ENCODE assay signal across 8 cellular contexts in genomic region chr14:51239813-51240803, GRCh38. TPM values are rescaled to one million over a fixed set of nuclear protein-coding genes. Genes with fewer than 3 reads are reported as not detected.
DNase-seq lines count a peak whose midpoint lies in the region; ATAC-seq and TF ChIP-seq lines count a peak whose summit lies in the region.

Gene TMX1, plus strand, starts transcription at chr14:51240247. Its CDS starts 46 bp downstream, at chr14:51240293.

- H3K9me3 ChIP-seq in vagina = no peaks in the 10 kb centered on the region

- H3K36me3 ChIP-seq in rectal smooth muscle tissue (ENCODE audit: control insufficient read depth, insufficient read depth, low read length) = no peaks in the 10 kb centered on the region
- H3K36me3 ChIP-seq in vagina = peaks cover 0 to 6% of the 10 kb centered on the region in 2 donors

- TF ChIP-seq POLR2A in vagina (IDR thresholded peaks at IDR 0.05) = peak in 1 of 2 donors; percentile 66

- DNase-seq in NCI-H2029 (lab: John Stamatoyannopoulos, UW) = peak; percentile 100
- DNase-seq in T-helper 22 cell (ENCODE audit: low read depth) = peak; percentile 76
- DNase-seq in astrocyte of the cerebellum (ENCODE audit: low read depth) = peak; percentile 98
- DNase-seq in hepatic stellate cell (ENCODE audit: low spot score) = peak; percentile 99
- DNase-seq in vagina (ENCODE audit: extremely low spot score in 2 of 2) = peak; percentile 98

- H3K4me1 ChIP-seq in rectal smooth muscle tissue (ENCODE audit: control insufficient read depth, insufficient read depth, low read length) = no peaks in the 10 kb centered on the region
- peaks cover 19% of the 10 kb centered on the region for H3K4me1 ChIP-seq in vagina

- TF ChIP-seq CTCF in astrocyte of the cerebellum (IDR thresholded peaks at IDR 0.05; ENCODE audit: low read depth, low read length, missing control alignments) (peak; percentile 16), vagina (IDR thresholded peaks at IDR 0.05) (no peak)

- H3K27ac ChIP-seq in rectal smooth muscle tissue (ENCODE audit: low read depth, low read length) (peak within 1 kb of the TSS; percentile 77), vagina (peak within 1 kb of the TSS; percentile 78)

- H3K4me3 ChIP-seq in astrocyte of the cerebellum (ENCODE audit: low read depth, low read length) (peak within 1 kb of the TSS; percentile 94), rectal smooth muscle tissue (ENCODE audit: low read length) (peak within 1 kb of the TSS; percentile 95), vagina (peak within 1 kb of the TSS; percentile 88 to 92)

- intact Hi-C loops in vagina (cut with DNase I) = loop anchor here (10.0 kb wide), 1 partner anchor 295 kb away; the partner anchor contains the start of gene PYGL

- H3K9ac ChIP-seq in rectal smooth muscle tissue (ENCODE audit: low read length) = peak within 1 kb of the TSS; percentile 94

- H3K27me3 ChIP-seq in rectal smooth muscle tissue (ENCODE audit: control insufficient read depth, insufficient read depth, low read length) = no peaks in the 10 kb centered on the region
- no peaks in the 10 kb centered on the region for H3K27me3 ChIP-seq in vagina

- ATAC-seq in GM18508 (IDR thresholded peaks at IDR 0.05; ENCODE audit: insufficient read depth, unreplicated experiment) = peak; percentile 51
- peak; percentile 89 for ATAC-seq in HG02981 (IDR thresholded peaks at IDR 0.05; ENCODE audit: unreplicated experiment)

- in situ Hi-C loops in astrocyte of the cerebellum (cut with HindIII; ENCODE audit: low sequenced_read_pairs) = no loop called here

RNA-seq across cellular contexts. Expression of gene TMX1, which starts in this region (rescaled TPM):
- 17.4 TPM for total RNA-seq in vagina

Comparison
In these comparisons a context has a peak if more than half of its experiments do, and no peak if none do; other contexts are left out.
1. Peak in every context shown above with its lines: DNase-seq, ATAC-seq, H3K4me3 ChIP-seq and H3K27ac ChIP-seq.